8 cellular contexts compared by ENCODE assay signal in the genomic region with DNA sequence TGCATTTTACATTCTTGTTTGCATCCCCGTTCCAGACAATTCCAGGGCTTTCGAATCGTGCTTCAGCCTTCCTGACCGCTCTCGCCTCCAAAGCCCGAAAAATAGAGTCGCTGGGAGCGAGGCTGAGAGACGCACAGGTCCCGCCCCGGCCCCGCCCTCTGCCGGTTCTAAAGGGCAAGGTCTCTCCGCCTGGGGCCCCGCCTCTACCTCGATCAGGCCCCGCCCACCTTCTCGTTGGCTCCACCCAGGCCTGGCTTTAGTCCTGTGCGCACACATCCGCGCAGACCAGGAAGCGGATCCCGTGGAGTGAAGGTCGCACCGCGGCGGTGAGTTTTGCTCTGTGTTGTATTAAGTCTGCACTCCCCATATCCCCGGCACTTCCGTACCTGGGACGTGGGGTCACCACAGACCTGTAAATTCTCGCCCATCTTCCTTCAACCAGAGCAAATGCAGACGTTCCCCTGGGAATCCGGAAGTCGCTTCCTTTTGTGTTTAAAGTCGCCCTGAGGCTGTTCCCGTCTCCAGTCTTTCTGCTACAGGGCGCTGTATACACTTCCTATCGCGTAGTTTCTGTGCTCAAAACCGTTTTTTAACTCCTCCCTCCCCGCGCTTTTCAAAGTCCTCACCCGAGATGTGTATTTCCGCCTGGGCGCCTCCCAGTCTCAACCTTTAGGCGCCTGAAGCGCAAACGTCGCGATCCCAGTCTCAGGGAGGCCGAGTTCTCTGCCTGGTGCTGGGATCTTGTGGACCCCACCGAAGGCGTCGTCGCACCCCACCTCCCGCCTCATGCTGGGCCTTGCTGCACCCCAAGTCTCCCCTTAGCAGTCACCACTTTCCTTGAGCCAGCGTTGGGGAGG. TPM values are rescaled to one million over a fixed set of nuclear protein-coding genes. Genes with fewer than 3 reads are reported as not detected.
A peak's percentile ranks its signal among the peaks of the same experiment; 100 is the strongest.
DNase-seq lines count a peak whose midpoint lies in the region; ATAC-seq and TF ChIP-seq lines count a peak whose summit lies in the region.

A gene (plus strand): TSS at position 283 of the 857 bp plus-strand sequence. CDS start 3,861 bp downstream, outside the sequence.

- no peaks in the 10 kb centered on the region for H4K20me1 ChIP-seq in neural progenitor cell (ENCODE audit: low read depth)

- peaks cover 20% of the 10 kb centered on the region for H3K79me2 ChIP-seq in neural progenitor cell (ENCODE audit: low read depth)

- peaks cover 4% of the 10 kb centered on the region for H3K27me3 Mint-ChIP-seq in neural progenitor cell (ENCODE audit: insufficient read depth, low read depth)

- H3K9me3 Mint-ChIP-seq in neural progenitor cell = peaks cover 19% of the 10 kb centered on the region

- H3K4me1 Mint-ChIP-seq in neural progenitor cell = peaks cover 6% of the 10 kb centered on the region

- peak within 1 kb of the TSS; percentile 81 for H3K27ac Mint-ChIP-seq in neural progenitor cell

- H3K27ac ChIP-seq in HUES6 (ENCODE audit: low read depth, low read length) (peak within 1 kb of the TSS; percentile 88; the same call in 1 of the 2 replicates), RWPE2 (ENCODE audit: poor library complexity, severe bottlenecking) (peak within 1 kb of the TSS; percentile 72), foreskin keratinocyte (peak within 1 kb of the TSS; percentile 79), neural progenitor cell (peak within 1 kb of the TSS; percentile 66), stomach smooth muscle (ENCODE audit: low read length) (peak within 1 kb of the TSS; percentile 71)

- H3K9me3 ChIP-seq in HUES6 (ENCODE audit: control insufficient read depth, insufficient read depth, low read depth, low read length) (peaks cover 2% of the 10 kb centered on the region; the same call in 1 of the 2 replicates), RWPE2 (ENCODE audit: severe bottlenecking) (no peaks in the 10 kb centered on the region), neural progenitor cell (ENCODE audit: low read depth) (no peaks in the 10 kb centered on the region), stomach smooth muscle (ENCODE audit: control insufficient read depth in 2 of 2, low read length in 2 of 2) (no peaks in the 10 kb centered on the region)

- H3K27me3 ChIP-seq in HUES6 (ENCODE audit: control insufficient read depth, insufficient read depth, low read length) (no peaks in the 10 kb centered on the region), RWPE2 (ENCODE audit: insufficient read depth, poor library complexity, severe bottlenecking) (no peaks in the 10 kb centered on the region), foreskin keratinocyte (no peaks in the 10 kb centered on the region), neural progenitor cell (no peaks in the 10 kb centered on the region), stomach smooth muscle (ENCODE audit: control insufficient read depth in 1 of 2, insufficient read depth in 2 of 2, low read length in 2 of 2) (no peaks in the 10 kb centered on the region)

- peak; percentile 88 for DNase-seq in CMK (ENCODE audit: low read depth)
- DNase-seq in RWPE2 (ENCODE audit: low spot score) = peak; percentile 85
- DNase-seq in activated gamma-delta T cell treated with anti-CD3 and anti-CD28 coated beads, Interleukin-2, amount 50 U/mL, for 16 hours (ENCODE audit: low read depth) = peak; percentile 93
- peak; percentile 81 to 90 for DNase-seq in foreskin keratinocyte
- peak; percentile 95 for DNase-seq in neural progenitor cell (ENCODE audit: low spot score)

- H3K4me3 Mint-ChIP-seq in neural progenitor cell = peak within 1 kb of the TSS; percentile 95

- H3K4me3 ChIP-seq in HUES6 (ENCODE audit: low read depth, low read length) = peak within 1 kb of the TSS; percentile 96
- peak within 1 kb of the TSS; percentile 59 for H3K4me3 ChIP-seq in RWPE2 (ENCODE audit: severe bottlenecking)
- H3K4me3 ChIP-seq in neural progenitor cell = peak within 1 kb of the TSS; percentile 72
- H3K4me3 ChIP-seq in stomach smooth muscle (ENCODE audit: low read length in 2 of 2) = peak within 1 kb of the TSS; percentile 92 to 99

- H3K36me3 Mint-ChIP-seq in neural progenitor cell = peaks cover 35% of the 10 kb centered on the region

- H3F3A ChIP-seq in neural progenitor cell (ENCODE audit: low read depth) = peaks cover 22% of the 10 kb centered on the region

- TF ChIP-seq CTCF in RWPE2 (IDR thresholded peaks at IDR 0.05; ENCODE audit: poor library complexity, severe bottlenecking) (no peak), foreskin keratinocyte (conservative IDR thresholded peaks at IDR 0.05) (peak; percentile 45), neural progenitor cell (IDR thresholded peaks at IDR 0.05) (peak; percentile 27)

- peak within 1 kb of the TSS; percentile 66 for H2AFZ ChIP-seq in neural progenitor cell (replicated peaks)

- peaks cover 5% of the 10 kb centered on the region; the same call in 1 of the 2 replicates for H3K4me1 ChIP-seq in HUES6 (ENCODE audit: control insufficient read depth, insufficient read depth, low read length)
- H3K4me1 ChIP-seq in RWPE2 (ENCODE audit: insufficient read depth, poor library complexity, severe bottlenecking) = peaks cover 8% of the 10 kb centered on the region
- H3K4me1 ChIP-seq in foreskin keratinocyte = no peaks in the 10 kb centered on the region
- H3K4me1 ChIP-seq in neural progenitor cell = peaks cover 6% of the 10 kb centered on the region
- peaks cover 7% of the 10 kb centered on the region for H3K4me1 ChIP-seq in stomach smooth muscle (ENCODE audit: control insufficient read depth, insufficient read depth, low read length)

- H3K36me3 ChIP-seq in HUES6 (ENCODE audit: control insufficient read depth, insufficient read depth, low read length) (peaks cover 38% of the 10 kb centered on the region), RWPE2 (ENCODE audit: low read depth) (peaks cover 27% of the 10 kb centered on the region), neural progenitor cell (no peaks in the 10 kb centered on the region), stomach smooth muscle (ENCODE audit: control insufficient read depth in 2 of 2, insufficient read depth in 2 of 2, low read length in 2 of 2) (peaks cover 7% of the 10 kb centered on the region in 2 donors)

- peak; percentile 91 for ATAC-seq in GM21367 (IDR thresholded peaks at IDR 0.05; ENCODE audit: unreplicated experiment)
- ATAC-seq in RWPE2 (ENCODE audit: low read depth) = peak; percentile 91
- ATAC-seq in foreskin keratinocyte = peak; percentile 92

- H3K9ac ChIP-seq in HUES6 (ENCODE audit: low read length) (peak within 1 kb of the TSS; percentile 97), neural progenitor cell (peak within 1 kb of the TSS; percentile 60), stomach smooth muscle (ENCODE audit: low read length in 2 of 2) (peak within 1 kb of the TSS; percentile 87 to 90)

- H3K4me2 ChIP-seq in neural progenitor cell = peak within 1 kb of the TSS; percentile 92

RNA-seq across cellular contexts. Expression of the gene that starts here (rescaled TPM):
- 7.2 and 8.7 TPM in 2 replicates for total RNA-seq in foreskin keratinocyte
- polyA plus RNA-seq in foreskin keratinocyte = 1.9 TPM in 2 replicates
- total RNA-seq in neural progenitor cell (ENCODE audit: low replicate concordance) = 12.9 and 16.2 TPM in 2 replicates

Comparison
In these comparisons a context has a peak if more than half of its experiments do, and no peak if none do; other contexts are left out.
1. Peak in every context shown above with its lines: DNase-seq, ATAC-seq, H3K4me3 ChIP-seq and H3K27ac ChIP-seq.